In genomic region chr16:30371248-30371816, GRCh38 we compare ENCODE assay signal across 8 cellular contexts. TPM values are rescaled to one million over a fixed set of nuclear protein-coding genes. Genes with fewer than 3 reads are reported as not detected.
DNase-seq lines count a peak whose midpoint lies in the region; ATAC-seq and TF ChIP-seq lines count a peak whose summit lies in the region.

No MANE protein-coding gene starts in this region.

- H4K20me1 ChIP-seq in H9 (ENCODE audit: control insufficient read depth, insufficient read depth, insufficient read length): no peaks in the 10 kb centered on the region

- H2BK12ac ChIP-seq in H9 (ENCODE audit: insufficient read length, low read depth, low read length): no peak overlapping the region

- H3K4ac ChIP-seq in H9 (ENCODE audit: low read depth, low read length): no peak overlapping the region

- no peak overlapping the region for H3K56ac ChIP-seq in H9 (ENCODE audit: insufficient read length, low read depth, low read length)

- peaks cover 2% of the 10 kb centered on the region; the same call in 1 of the 2 replicates for H3K27me3 Mint-ChIP-seq in H9 (ENCODE audit: low read depth)
- no peaks in the 10 kb centered on the region for H3K27me3 Mint-ChIP-seq in activated CD8-positive, alpha-beta T cell treated with anti-CD3 and anti-CD28 coated beads, Interleukin-2, amount 10 ng/mL, durations not matched to agents 7 days and 5 days (ENCODE audit: low read depth)
- no peaks in the 10 kb centered on the region for H3K27me3 Mint-ChIP-seq in stimulated activated naive CD8-positive, alpha-beta T cell treated with anti-CD3 and anti-CD28 coated beads, Interleukin-15, amount 100 ng/mL, for 72 hours

- H2BK5ac ChIP-seq in H9 (ENCODE audit: insufficient read length, low read length): no peak overlapping the region

- no CpG with 5 or more reads among the region's 11 CpGs for WGBS in H9 (ENCODE audit: extremely low coverage, insufficient read length, low lambda C conversion rate)

- H3K9me3 ChIP-seq in H9 (ENCODE audit: control insufficient read depth, low read depth, low read length) (no peaks in the 10 kb centered on the region), iPS-15b (ENCODE audit: control insufficient read depth, insufficient read depth, low read length) (no peaks in the 10 kb centered on the region)

- no peak overlapping the region for H3K18ac ChIP-seq in H9 (ENCODE audit: insufficient read length, low read depth, low read length)

- H3K27ac Mint-ChIP-seq in H9: peak overlapping the region; percentile 75 to 87 (median 82); a peak in 6 of 7 replicates
- H3K27ac Mint-ChIP-seq in activated CD8-positive, alpha-beta T cell treated with anti-CD3 and anti-CD28 coated beads, Interleukin-2, amount 10 ng/mL, durations not matched to agents 7 days and 5 days: peak overlapping the region; percentile 92
- peak overlapping the region; percentile 93 to 94 for H3K27ac Mint-ChIP-seq in stimulated activated naive CD8-positive, alpha-beta T cell treated with anti-CD3 and anti-CD28 coated beads, Interleukin-15, amount 100 ng/mL, for 72 hours

- peaks cover 36 to 47% of the 10 kb centered on the region in 2 experiments for H3K4me1 Mint-ChIP-seq in H9
- peaks cover 43% of the 10 kb centered on the region for H3K4me1 Mint-ChIP-seq in activated CD8-positive, alpha-beta T cell treated with anti-CD3 and anti-CD28 coated beads, Interleukin-2, amount 10 ng/mL, durations not matched to agents 7 days and 5 days (ENCODE audit: low read depth)
- H3K4me1 Mint-ChIP-seq in stimulated activated naive CD8-positive, alpha-beta T cell treated with anti-CD3 and anti-CD28 coated beads, Interleukin-15, amount 100 ng/mL, for 72 hours: peaks cover 55% of the 10 kb centered on the region

- 0 out of 3 replicates have a peak, but pooled peaks have one; percentile 5 for TF ChIP-seq CTCF in H9 (conservative IDR thresholded peaks at IDR 0.05)

- H3K27me3 ChIP-seq in H9 (ENCODE audit: insufficient read depth, low read length): no peaks in the 10 kb centered on the region
- H3K27me3 ChIP-seq in iPS-15b (ENCODE audit: control insufficient read depth, insufficient read depth, low read length): no peaks in the 10 kb centered on the region

- H3K79me1 ChIP-seq in H9 (ENCODE audit: insufficient read depth, low read depth, low read length, poor library complexity, severe bottlenecking): peaks cover 3% of the 10 kb centered on the region

- H3K36me3 ChIP-seq in iPS-15b (ENCODE audit: control insufficient read depth, insufficient read depth, low read length): no peaks in the 10 kb centered on the region

- H2AFZ ChIP-seq in H9 (ENCODE audit: low read length): no peak overlapping the region

- no peak overlapping the region for H3T11ph ChIP-seq in H9 (ENCODE audit: low read length)

- H2BK15ac ChIP-seq in H9 (ENCODE audit: low read depth, low read length): no peak overlapping the region

- CTCF ChIA-PET in activated CD8-positive, alpha-beta T cell treated with anti-CD3 and anti-CD28 coated beads, Interleukin-2, amount 10 ng/mL, durations not matched to agents 7 days and 5 days (lab: Charles Lee): interaction anchor here (0.9 to 3.0 kb wide), 12 partner anchors 9 to 244 kb away, joined by 3 to 36 read pairs (median 6); partner anchors contain the start of genes CD2BP2, DCTPP1, SEPTIN1 and ZNF48

- H2BK120ac ChIP-seq in H9 (ENCODE audit: low read depth, low read length, poor library complexity, severe bottlenecking): no peak overlapping the region

- H3K4me1 ChIP-seq in H9 (ENCODE audit: insufficient read depth, low read length): peaks cover 6% of the 10 kb centered on the region
- H3K4me1 ChIP-seq in iPS-15b (ENCODE audit: control insufficient read depth, insufficient read depth, low read length): no peaks in the 10 kb centered on the region

- H3K4me3 Mint-ChIP-seq in H9: peak overlapping the region; percentile 62 to 79
- H3K4me3 Mint-ChIP-seq in activated CD8-positive, alpha-beta T cell treated with anti-CD3 and anti-CD28 coated beads, Interleukin-2, amount 10 ng/mL, durations not matched to agents 7 days and 5 days: peak overlapping the region; percentile 83
- H3K4me3 Mint-ChIP-seq in stimulated activated naive CD8-positive, alpha-beta T cell treated with anti-CD3 and anti-CD28 coated beads, Interleukin-15, amount 100 ng/mL, for 72 hours: peak overlapping the region; percentile 89 to 92

- H3K9me3 Mint-ChIP-seq in H9: peaks cover 0 to 3% of the 10 kb centered on the region in 2 experiments; a peak in 3 of 5 replicates
- H3K9me3 Mint-ChIP-seq in activated CD8-positive, alpha-beta T cell treated with anti-CD3 and anti-CD28 coated beads, Interleukin-2, amount 10 ng/mL, durations not matched to agents 7 days and 5 days (ENCODE audit: insufficient read depth): no peaks in the 10 kb centered on the region
- H3K9me3 Mint-ChIP-seq in stimulated activated naive CD8-positive, alpha-beta T cell treated with anti-CD3 and anti-CD28 coated beads, Interleukin-15, amount 100 ng/mL, for 72 hours: no peaks in the 10 kb centered on the region

- H3K79me2 ChIP-seq in H9 (ENCODE audit: insufficient read depth, low read length): no peaks in the 10 kb centered on the region; the same call in none of the 2 replicates

- H3K9ac ChIP-seq in H9 (ENCODE audit: extremely low read depth, insufficient read length, low read length) (no peak overlapping the region), iPS-15b (ENCODE audit: low read depth, low read length) (no peak overlapping the region)

- no peak overlapping the region for H2BK20ac ChIP-seq in H9 (ENCODE audit: low read depth, low read length, poor library complexity, severe bottlenecking)

- peak overlapping the region; percentile 50 for H3K4me3 ChIP-seq in iPS-15b (ENCODE audit: low read depth, low read length)

- H3K4me2 ChIP-seq in H9 (ENCODE audit: insufficient read depth, insufficient read length, low read length): peak overlapping the region; percentile 52

- H4K91ac ChIP-seq in H9 (ENCODE audit: insufficient read length, low read depth, low read length): no peak overlapping the region

- H3K27ac ChIP-seq in H9 (ENCODE audit: insufficient read length, low read depth, low read length): no peak overlapping the region

- H3K23me2 ChIP-seq in H9 (ENCODE audit: insufficient read length, low read depth, low read length, poor library complexity, severe bottlenecking): peaks cover 10% of the 10 kb centered on the region

- ATAC-seq in activated CD8-positive, alpha-beta T cell treated with anti-CD3 and anti-CD28 coated beads, Interleukin-2, amount 10 ng/mL, durations not matched to agents 7 days and 5 days: no peak
- no peak for ATAC-seq in stimulated activated naive CD8-positive, alpha-beta T cell treated with anti-CD3 and anti-CD28 coated beads, Interleukin-15, amount 100 ng/mL, for 72 hours

- peaks cover 2 to 4% (median 2%) of the 10 kb centered on the region in 3 experiments; a peak in 5 of 7 replicates for H3K36me3 Mint-ChIP-seq in H9 (ENCODE audit: insufficient read depth in 1 of 3, low read depth in 3 of 3)
- peaks cover 26% of the 10 kb centered on the region for H3K36me3 Mint-ChIP-seq in activated CD8-positive, alpha-beta T cell treated with anti-CD3 and anti-CD28 coated beads, Interleukin-2, amount 10 ng/mL, durations not matched to agents 7 days and 5 days (ENCODE audit: low read depth)

- DNase-seq in H9: no peak
- no peak for DNase-seq in activated CD8-positive, alpha-beta T cell treated with anti-CD3 and anti-CD28 coated beads, Interleukin-2, amount 10 ng/mL, durations not matched to agents 7 days and 5 days
- no peak for DNase-seq in stimulated activated naive CD8-positive, alpha-beta T cell treated with anti-CD3 and anti-CD28 coated beads, Interleukin-15, amount 100 ng/mL, for 72 hours
- no peak for DNase-seq in H4 (ENCODE audit: low spot score)
- no peak for DNase-seq in DMS114 treated with DMSO at 0.1 percent for 48 hours (lab: John Stamatoyannopoulos, UW; ENCODE audit: unreplicated experiment)
- DNase-seq in NCI-H526 treated with DMSO at 0.1 percent for 48 hours (lab: John Stamatoyannopoulos, UW): no peak
- no peak for DNase-seq in NCI-H2196 treated with DMSO at 0.1 percent for 48 hours (lab: John Stamatoyannopoulos, UW; ENCODE audit: unreplicated experiment)

- POLR2A ChIA-PET in activated CD8-positive, alpha-beta T cell treated with anti-CD3 and anti-CD28 coated beads, Interleukin-2, amount 10 ng/mL, durations not matched to agents 7 days and 5 days (lab: Charles Lee): interaction anchor here (0.9 to 2.7 kb wide), 9 partner anchors 9 to 187 kb away, joined by 3 to 20 read pairs (median 4); partner anchors contain the start of genes CD2BP2, SEPTIN1, ZNF764 and ZNF771

- H4K5ac ChIP-seq in H9 (ENCODE audit: insufficient read length, low read depth, low read length): no peak overlapping the region

- no peak overlapping the region for H4K8ac ChIP-seq in H9 (replicated peaks; ENCODE audit: insufficient read length, low read depth, low read length)

- H3K23ac ChIP-seq in H9 (ENCODE audit: insufficient read length, low read depth, low read length): no peak overlapping the region

- no peak overlapping the region for H3K14ac ChIP-seq in H9 (ENCODE audit: insufficient read depth, low read length)

- no peak overlapping the region for H2AK5ac ChIP-seq in H9 (ENCODE audit: insufficient read length, low read length)

RNA-seq across cellular contexts. Expression of gene TBC1D10B, which starts 1.0 kb away (rescaled TPM):
- 25.6 and 25.8 TPM in 2 replicates for total RNA-seq in H9 (2021)
- 10 to 100 TPM; 75.4 to 75.7 TPM for total RNA-seq in activated CD8-positive, alpha-beta T cell treated with anti-CD3 and anti-CD28 coated beads, Interleukin-2, amount 10 ng/mL, durations not matched to agents 7 days and 5 days
- total RNA-seq in H4 (2014; rRNA removed; shearing (Covaris generic)): 10.4 and 15.9 TPM in 2 replicates

RNA-seq across cellular contexts. Expression of gene MYL11, which starts 3.3 kb away (rescaled TPM):
- total RNA-seq in H9 (2021): 0.70 and 1.4 TPM in 2 replicates
- total RNA-seq in activated CD8-positive, alpha-beta T cell treated with anti-CD3 and anti-CD28 coated beads, Interleukin-2, amount 10 ng/mL, durations not matched to agents 7 days and 5 days: 1 to 10 TPM in 1 of 2 experiments, not detected in 1; 1.3 TPM
- not detected in 2 replicates for total RNA-seq in H4 (2014; rRNA removed; shearing (Covaris generic))

RNA-seq across cellular contexts. Expression of gene SEPTIN1, which starts 11.0 kb away (rescaled TPM):
- 1.4 and 2.5 TPM in 2 replicates for total RNA-seq in H9 (2021)
- 100 to 1,000 TPM; 321 to 342 TPM for total RNA-seq in activated CD8-positive, alpha-beta T cell treated with anti-CD3 and anti-CD28 coated beads, Interleukin-2, amount 10 ng/mL, durations not matched to agents 7 days and 5 days
- total RNA-seq in H4 (2014; rRNA removed; shearing (Covaris generic)): not detected in 2 replicates

RNA-seq across cellular contexts. Expression of gene CD2BP2, which starts 16.2 kb away (rescaled TPM):
- 90.1 and 90.2 TPM in 2 replicates for total RNA-seq in H9 (2021)
- total RNA-seq in activated CD8-positive, alpha-beta T cell treated with anti-CD3 and anti-CD28 coated beads, Interleukin-2, amount 10 ng/mL, durations not matched to agents 7 days and 5 days: 10 to 100 TPM; 62.7 to 67.5 TPM
- 42.7 and 53.6 TPM in 2 replicates for total RNA-seq in H4 (2014; rRNA removed; shearing (Covaris generic))

RNA-seq across cellular contexts. Expression of gene ZNF48, which starts 23.9 kb away (rescaled TPM):
- total RNA-seq in H9 (2021): 57.3 and 61.2 TPM in 2 replicates
- 10 to 100 TPM; 13.5 to 13.8 TPM for total RNA-seq in activated CD8-positive, alpha-beta T cell treated with anti-CD3 and anti-CD28 coated beads, Interleukin-2, amount 10 ng/mL, durations not matched to agents 7 days and 5 days
- total RNA-seq in H4 (2014; rRNA removed; shearing (Covaris generic)): 4.1 and 7.4 TPM in 2 replicates

Comparison
In these comparisons a context has a peak if more than half of its experiments do, and no peak if none do; other contexts are left out.
1. RNA of gene SEPTIN1, which starts 11.0 kb away (total RNA-seq): 321 to 342 TPM in activated CD8-positive, alpha-beta T cell treated with anti-CD3 and anti-CD28 coated beads, Interleukin-2, amount 10 ng/mL, durations not matched to agents 7 days and 5 days; 1.4 to 2.5 TPM in H9 and not detected in H4; every median in the first group is over 10 times any median in the second.
2. Peak in every context shown above with its lines, with median percentiles within 50 percentile points of each other: H3K27ac Mint-ChIP-seq and H3K4me3 Mint-ChIP-seq.